In genomic region chr20:25584905-25585704, GRCh38 we compare ENCODE assay signal across 8 cellular contexts. TPM values are rescaled to one million over a fixed set of nuclear protein-coding genes. Genes with fewer than 3 reads are reported as not detected.
DNase-seq lines count a peak whose midpoint lies in the region; ATAC-seq and TF ChIP-seq lines count a peak whose summit lies in the region.

TSS of gene NINL (minus strand) at chr20:25585531. CDS start at chr20:25526587, 58,944 bp downstream.

- CTCF ChIA-PET in activated CD8-positive, alpha-beta T cell treated with anti-CD3 and anti-CD28 coated beads, Interleukin-2, amount 10 ng/mL, durations not matched to agents 7 days and 5 days (lab: Charles Lee), result no interaction called here

- H3K27me3 Mint-ChIP-seq in activated CD8-positive, alpha-beta T cell treated with anti-CD3 and anti-CD28 coated beads, Interleukin-2, amount 10 ng/mL, durations not matched to agents 7 days and 5 days (ENCODE audit: low read depth), result peaks cover 6% of the 10 kb centered on the region
- no peaks in the 10 kb centered on the region for H3K27me3 Mint-ChIP-seq in endodermal cell (ENCODE audit: insufficient read depth)

- H3K9me3 Mint-ChIP-seq in activated CD8-positive, alpha-beta T cell treated with anti-CD3 and anti-CD28 coated beads, Interleukin-2, amount 10 ng/mL, durations not matched to agents 7 days and 5 days (ENCODE audit: insufficient read depth), result no peaks in the 10 kb centered on the region
- H3K9me3 Mint-ChIP-seq in endodermal cell, result no peaks in the 10 kb centered on the region

- H3K4me1 ChIP-seq in BE2C (no peaks in the 10 kb centered on the region), endodermal cell (ENCODE audit: control insufficient read depth, insufficient read depth, low read length) (peaks cover 3% of the 10 kb centered on the region)

- 0 to 1% methylated on average over 36 to 107 of the region's 108 CpGs for WGBS in endodermal cell (ENCODE audit: insufficient coverage in 1 of 2, insufficient read length in 1 of 2), 2 experiments

- TF ChIP-seq CTCF in BE2C (IDR thresholded peaks at IDR 0.05; ENCODE audit: low read depth, low read length) (no peak), endodermal cell (conservative IDR thresholded peaks at IDR 0.05) (no peak)

- peak within 1 kb of the TSS; percentile 60 for H3K27ac Mint-ChIP-seq in activated CD8-positive, alpha-beta T cell treated with anti-CD3 and anti-CD28 coated beads, Interleukin-2, amount 10 ng/mL, durations not matched to agents 7 days and 5 days
- H3K27ac Mint-ChIP-seq in endodermal cell, result peak within 1 kb of the TSS; percentile 96

- POLR2A ChIA-PET in activated CD8-positive, alpha-beta T cell treated with anti-CD3 and anti-CD28 coated beads, Interleukin-2, amount 10 ng/mL, durations not matched to agents 7 days and 5 days (lab: Charles Lee), result interaction anchor here (1.0 kb wide), 1 partner anchor 11 kb away, joined by 3 read pairs; no protein-coding TSS in a partner anchor

- no peaks in the 10 kb centered on the region for H3K9me3 ChIP-seq in BE2C
- H3K9me3 ChIP-seq in endodermal cell (ENCODE audit: control insufficient read depth, low read length), result no peaks in the 10 kb centered on the region

- H3K27ac ChIP-seq in endodermal cell (ENCODE audit: low read depth, low read length), result peak within 1 kb of the TSS; percentile 99

- ATAC-seq in GM21381 (IDR thresholded peaks at IDR 0.05; ENCODE audit: unreplicated experiment) (peak; percentile 69), HG02571 (IDR thresholded peaks at IDR 0.05; ENCODE audit: unreplicated experiment) (no peak)
- peak; percentile 89 for ATAC-seq in activated CD8-positive, alpha-beta T cell treated with anti-CD3 and anti-CD28 coated beads, Interleukin-2, amount 10 ng/mL, durations not matched to agents 7 days and 5 days

- no peaks in the 10 kb centered on the region for H3K36me3 Mint-ChIP-seq in activated CD8-positive, alpha-beta T cell treated with anti-CD3 and anti-CD28 coated beads, Interleukin-2, amount 10 ng/mL, durations not matched to agents 7 days and 5 days (ENCODE audit: low read depth)
- peaks cover 36% of the 10 kb centered on the region for H3K36me3 Mint-ChIP-seq in endodermal cell (ENCODE audit: low read depth)

- peak within 1 kb of the TSS; percentile 96 for H3K9ac ChIP-seq in endodermal cell (ENCODE audit: extremely low read depth, low read length, poor library complexity, severe bottlenecking)

- H3K4me3 ChIP-seq in BE2C (ENCODE audit: low read depth, low read length), result peak within 1 kb of the TSS; percentile 55
- H3K4me3 ChIP-seq in endodermal cell (ENCODE audit: low read length), result peak within 1 kb of the TSS; percentile 88

- H3K27me3 ChIP-seq in BE2C, result peaks cover 12% of the 10 kb centered on the region
- no peaks in the 10 kb centered on the region for H3K27me3 ChIP-seq in endodermal cell (ENCODE audit: control insufficient read depth, insufficient read depth, low read length, poor library complexity, severe bottlenecking)

- H3K4me1 Mint-ChIP-seq in activated CD8-positive, alpha-beta T cell treated with anti-CD3 and anti-CD28 coated beads, Interleukin-2, amount 10 ng/mL, durations not matched to agents 7 days and 5 days (ENCODE audit: low read depth), result peaks cover 10% of the 10 kb centered on the region
- peaks cover 32% of the 10 kb centered on the region for H3K4me1 Mint-ChIP-seq in endodermal cell

- DNase-seq in BE2C, result peak; percentile 61
- peak; percentile 74 to 77 for DNase-seq in NCI-H1930 (lab: John Stamatoyannopoulos, UW)
- DNase-seq in activated CD8-positive, alpha-beta T cell treated with anti-CD3 and anti-CD28 coated beads, Interleukin-2, amount 10 ng/mL, durations not matched to agents 7 days and 5 days, result peak; percentile 60
- DNase-seq in endodermal cell, result peak; percentile 94
- DNase-seq in mesenteric fat pad (ENCODE audit: low spot score), result peak; percentile 91
- DNase-seq in stimulated activated CD8-positive, alpha-beta memory T cell treated with anti-CD3 and anti-CD28 coated beads, Interleukin-15, amount 100 ng/mL, for 4 hours (ENCODE audit: low read depth in 2 of 2), result peak; percentile 10 to 30

- peak within 1 kb of the TSS; percentile 69 for H3K4me3 Mint-ChIP-seq in activated CD8-positive, alpha-beta T cell treated with anti-CD3 and anti-CD28 coated beads, Interleukin-2, amount 10 ng/mL, durations not matched to agents 7 days and 5 days
- peak within 1 kb of the TSS; percentile 80 for H3K4me3 Mint-ChIP-seq in endodermal cell

- no peaks in the 10 kb centered on the region for H3K36me3 ChIP-seq in BE2C
- H3K36me3 ChIP-seq in endodermal cell (ENCODE audit: control insufficient read depth, insufficient read depth, low read length), result peaks cover 9% of the 10 kb centered on the region

RNA-seq across cellular contexts. Expression of gene NINL, which starts in this region (rescaled TPM):
- polyA plus RNA-seq in BE2C (2012; ENCODE audit: insufficient read depth, insufficient read length, low read depth), result 2.4 TPM
- total RNA-seq in activated CD8-positive, alpha-beta T cell treated with anti-CD3 and anti-CD28 coated beads, Interleukin-2, amount 10 ng/mL, durations not matched to agents 7 days and 5 days, result 1 to 10 TPM; 2.1 to 2.2 TPM
- 100 to 1,000 TPM in 1 of 2 donors, 10 to 100 TPM in 1; 78.5 to 101 TPM for total RNA-seq in endodermal cell
- 48.7 TPM for polyA plus RNA-seq in endodermal cell (2013, experiment 1 of 2)
- 43.3 TPM for polyA plus RNA-seq in endodermal cell (2013, experiment 2 of 2)
- 5.0 TPM for total RNA-seq in mesenteric fat pad

Comparison
In these comparisons a context has a peak if more than half of its experiments do, and no peak if none do; other contexts are left out.
1. RNA of gene NINL (total RNA-seq): 78.5 to 101 TPM in endodermal cell; 5.0 TPM in mesenteric fat pad (single experiment) and 2.1 to 2.2 TPM in activated CD8-positive, alpha-beta T cell treated with anti-CD3 and anti-CD28 coated beads, Interleukin-2, amount 10 ng/mL, durations not matched to agents 7 days and 5 days; every median in the first group is over 10 times any median in the second.
2. DNase-seq: peak in every context shown above with its lines; median percentile 94 in endodermal cell; 91 in mesenteric fat pad; 76 in NCI-H1930; 61 in BE2C; 60 in activated CD8-positive, alpha-beta T cell treated with anti-CD3 and anti-CD28 coated beads, Interleukin-2, amount 10 ng/mL, durations not matched to agents 7 days and 5 days; 20 in stimulated activated CD8-positive, alpha-beta memory T cell treated with anti-CD3 and anti-CD28 coated beads, Interleukin-15, amount 100 ng/mL, for 4 hours.